Comparison of ENCODE assay signal across 9 cellular contexts in genomic region chr1:110672001-110672752, GRCh38. TPM values are rescaled to one million over a fixed set of nuclear protein-coding genes. Genes with fewer than 3 reads are reported as not detected.
DNase-seq lines count a peak whose midpoint lies in the region; ATAC-seq lines count a peak whose summit lies in the region.
"Had no signal": no experiment of that assay in that cellular context is flagged by ENCODE, and none has a peak within 500 bp of the region (broad histone marks: within the 10 kb centered on the region; RNA-seq: fewer than 3 reads in every experiment).

No MANE protein-coding gene starts in this region.

- DNase-seq in Daoy (ENCODE audit: low read depth): peak; percentile 43
- DNase-seq in NCI-H1930 (lab: John Stamatoyannopoulos, UW): peak; percentile 12 to 41
- DNase-seq in activated T-cell treated with anti-CD3 and anti-CD28 coated beads for 4 hours: peak; percentile 66
- DNase-seq in inferior parietal cortex (ENCODE audit: extremely low spot score): peak; percentile 74
- DNase-seq in stimulated activated CD8-positive, alpha-beta memory T cell treated with anti-CD3 and anti-CD28 coated beads, Interleukin-4, amount 100 ng/mL, for 24 hours (ENCODE audit: low read depth): peak; percentile 50
- no peak for DNase-seq in LoVo (ENCODE audit: low spot score)

- ATAC-seq in HG03520 (IDR thresholded peaks at IDR 0.05; ENCODE audit: unreplicated experiment) (no peak), HG03378 (IDR thresholded peaks at IDR 0.05; ENCODE audit: unreplicated experiment) (no peak)

RNA-seq across cellular contexts. Expression of gene KCNA3, which starts 2.6 kb away (rescaled TPM):
- 0.12 and 0.29 TPM in 2 replicates for total RNA-seq in Daoy (2014; rRNA removed; shearing (Covaris generic))
- total RNA-seq: epithelial cell of proximal tubule had no signal
